In the genomic region with DNA sequence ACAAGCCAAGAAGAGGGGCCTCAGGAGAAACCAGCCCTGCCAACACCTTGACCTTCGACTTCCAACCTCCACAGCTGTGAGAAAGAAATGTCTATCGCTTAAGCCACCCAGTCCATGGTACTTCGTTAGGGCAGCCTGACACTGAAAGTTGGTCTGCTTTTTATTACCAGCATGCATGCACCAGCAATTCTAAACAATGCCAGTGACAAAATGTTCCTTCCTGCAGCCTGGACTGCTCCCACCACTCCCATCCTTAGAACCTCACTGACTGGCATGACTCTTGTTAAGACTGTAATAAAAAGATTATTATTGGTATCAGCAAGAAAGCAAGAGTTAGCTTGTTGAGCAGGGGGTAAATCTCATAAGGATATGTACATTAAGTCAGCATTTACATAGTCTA, we compare ENCODE assay signal across 25 cellular contexts. TPM values are rescaled to one million over a fixed set of nuclear protein-coding genes. Genes with fewer than 3 reads are reported as not detected.
A peak's percentile ranks its signal among the peaks of the same experiment; 100 is the strongest.
DNase-seq lines count a peak whose midpoint lies in the region; ATAC-seq and TF ChIP-seq lines count a peak whose summit lies in the region.
"Had no signal": no experiment of that assay in that cellular context is flagged by ENCODE, and none has a peak within 500 bp of the region (broad histone marks: within the 10 kb centered on the region; RNA-seq: fewer than 3 reads in every experiment).

No MANE protein-coding gene starts in this region.

- TF ChIP-seq CTCF in endodermal cell (conservative IDR thresholded peaks at IDR 0.05) = no peak
- TF ChIP-seq CTCF in prostate gland (IDR thresholded peaks at IDR 0.05) = no peak
- no peak for TF ChIP-seq CTCF in thyroid gland (IDR thresholded peaks at IDR 0.05)

- peaks cover 10% of the 10 kb centered on the region for H3K36me3 Mint-ChIP-seq in CD4-positive, CD25-positive, alpha-beta regulatory T cell
- H3K36me3 Mint-ChIP-seq in endodermal cell (ENCODE audit: low read depth) = no peaks in the 10 kb centered on the region

- H3K4me3 Mint-ChIP-seq in CD4-positive, CD25-positive, alpha-beta regulatory T cell = no peak overlapping the region
- H3K4me3 Mint-ChIP-seq in endodermal cell = no peak overlapping the region
- H3K4me3 Mint-ChIP-seq: B cell; CD4-positive, alpha-beta memory T cell; CD8-positive, alpha-beta memory T cell had no signal

- H3K36me3 ChIP-seq in CD4-positive, CD25-positive, alpha-beta regulatory T cell (ENCODE audit: control insufficient read depth, insufficient read depth, low read length) = no peaks in the 10 kb centered on the region
- H3K36me3 ChIP-seq in endodermal cell (ENCODE audit: control insufficient read depth, insufficient read depth, low read length) (no peaks in the 10 kb centered on the region), prostate gland (no peaks in the 10 kb centered on the region), thyroid gland (no peaks in the 10 kb centered on the region)
- H3K36me3 ChIP-seq: BLaER1 treated with 17β-estradiol and CSF1 and Interleukin-3, amounts not matched to agents 10 nM and 100 nM had no signal

- H3K9me3 ChIP-seq in CD4-positive, CD25-positive, alpha-beta regulatory T cell (ENCODE audit: control insufficient read depth in 2 of 2, low read length in 2 of 2) = no peaks in the 10 kb centered on the region
- H3K9me3 ChIP-seq in endodermal cell (ENCODE audit: control insufficient read depth, low read length) = no peaks in the 10 kb centered on the region
- H3K9me3 ChIP-seq in prostate gland = no peaks in the 10 kb centered on the region
- no peaks in the 10 kb centered on the region for H3K9me3 ChIP-seq in thyroid gland
- H3K9me3 ChIP-seq: A549 had no signal

- H3K27me3 ChIP-seq in CD4-positive, CD25-positive, alpha-beta regulatory T cell (ENCODE audit: control insufficient read depth, insufficient read depth, low read length) = no peaks in the 10 kb centered on the region
- no peaks in the 10 kb centered on the region for H3K27me3 ChIP-seq in endodermal cell (ENCODE audit: control insufficient read depth, insufficient read depth, low read length, poor library complexity, severe bottlenecking)
- H3K27me3 ChIP-seq in prostate gland (replicated peaks; ENCODE audit: insufficient read depth) = no peaks in the 10 kb centered on the region
- H3K27me3 ChIP-seq in thyroid gland = no peaks in the 10 kb centered on the region
- H3K27me3 ChIP-seq: BLaER1 treated with 17β-estradiol and CSF1 and Interleukin-3, amounts not matched to agents 10 nM and 100 nM had no signal

- H3K27me3 Mint-ChIP-seq in CD4-positive, CD25-positive, alpha-beta regulatory T cell = peaks cover 5% of the 10 kb centered on the region
- peaks cover 2% of the 10 kb centered on the region for H3K27me3 Mint-ChIP-seq in endodermal cell (ENCODE audit: insufficient read depth)

- H3K4me1 ChIP-seq in CD4-positive, CD25-positive, alpha-beta regulatory T cell (ENCODE audit: control insufficient read depth, insufficient read depth, low read length, poor library complexity, severe bottlenecking) = no peaks in the 10 kb centered on the region
- no peaks in the 10 kb centered on the region for H3K4me1 ChIP-seq in endodermal cell (ENCODE audit: control insufficient read depth, insufficient read depth, low read length)
- no peaks in the 10 kb centered on the region for H3K4me1 ChIP-seq in prostate gland (replicated peaks)
- peaks cover 38 to 45% of the 10 kb centered on the region in 2 donors for H3K4me1 ChIP-seq in thyroid gland
- H3K4me1 ChIP-seq: A549 had no signal

- intact Hi-C loops in prostate gland (cut with DNase I) (no loop called here), thyroid gland (cut with DNase I) (no loop called here)

- no peaks in the 10 kb centered on the region for H3K4me1 Mint-ChIP-seq in CD4-positive, CD25-positive, alpha-beta regulatory T cell
- no peaks in the 10 kb centered on the region for H3K4me1 Mint-ChIP-seq in endodermal cell
- H3K4me1 Mint-ChIP-seq: B cell; CD8-positive, alpha-beta memory T cell had no signal

- H3K27ac ChIP-seq in CD4-positive, CD25-positive, alpha-beta regulatory T cell (ENCODE audit: insufficient read depth, low read length, poor library complexity, severe bottlenecking) = no peak overlapping the region
- H3K27ac ChIP-seq in endodermal cell (ENCODE audit: low read depth, low read length) (no peak overlapping the region), prostate gland (peak overlapping the region in 1 of 2 donors; percentile 45), thyroid gland (peak overlapping the region; percentile 41 to 90 (median 83))
- H3K27ac ChIP-seq: 22Rv1; A549; BLaER1 treated with 17β-estradiol and CSF1 and Interleukin-3, amounts not matched to agents 10 nM and 100 nM; C4-2B had no signal

- peaks cover 0 to 2% (median 0%) of the 10 kb centered on the region in 7 donors for H3K9me3 Mint-ChIP-seq in CD4-positive, CD25-positive, alpha-beta regulatory T cell
- no peaks in the 10 kb centered on the region for H3K9me3 Mint-ChIP-seq in endodermal cell
- H3K9me3 Mint-ChIP-seq: CD4-positive, alpha-beta memory T cell; CD8-positive, alpha-beta memory T cell had no signal

- no peak overlapping the region for H3K9ac ChIP-seq in endodermal cell (ENCODE audit: extremely low read depth, low read length, poor library complexity, severe bottlenecking)
- H3K9ac ChIP-seq: BLaER1 treated with 17β-estradiol and CSF1 and Interleukin-3, amounts not matched to agents 10 nM and 100 nM had no signal

- no peak overlapping the region for H3K4me3 ChIP-seq in CD4-positive, CD25-positive, alpha-beta regulatory T cell (ENCODE audit: low read depth, low read length)
- H3K4me3 ChIP-seq in endodermal cell (ENCODE audit: low read length) (no peak overlapping the region), prostate gland (no peak overlapping the region), thyroid gland (replicated peaks in 1 of 3) (no peak overlapping the region)
- H3K4me3 ChIP-seq: A549; BLaER1 treated with 17β-estradiol and CSF1 and Interleukin-3, amounts not matched to agents 10 nM and 100 nM; GM12878 had no signal

- no peak for ATAC-seq in CD4-positive, CD25-positive, alpha-beta regulatory T cell (ENCODE audit: low read depth in 2 of 2)
- no peak for ATAC-seq in HG03196 (IDR thresholded peaks at IDR 0.05; ENCODE audit: unreplicated experiment)
- ATAC-seq in GM18907 (IDR thresholded peaks at IDR 0.05; ENCODE audit: unreplicated experiment) = no peak
- ATAC-seq: A549, GM12878 had no signal

- no peak for DNase-seq in CD4-positive, CD25-positive, alpha-beta regulatory T cell
- DNase-seq in endodermal cell (peak; percentile 12), prostate gland (ENCODE audit: low spot score) (peak; percentile 20), thyroid gland (no peak), NCI-H1417 (lab: John Stamatoyannopoulos, UW) (no peak), hepatic stellate cell (ENCODE audit: low spot score) (no peak)
- DNase-seq: AML-193; CD4-positive, alpha-beta memory T cell; CD8-positive, alpha-beta memory T cell; COR-L47; DMS 273 treated with DMSO at 0.1 percent for 48 hours; DMS153; DMS53; DMS79; DND-41; EL; GDM1 had no signal

- TF ChIP-seq POLR2A in prostate gland (IDR thresholded peaks at IDR 0.05) (no peak), thyroid gland (IDR thresholded peaks at IDR 0.05) (no peak)

- WGBS in endodermal cell (ENCODE audit: insufficient coverage in 1 of 2, insufficient read length in 1 of 2), 2 experiments = 93% methylated on average over 3 of the region's 3 CpGs
- WGBS in prostate gland = 71% methylated on average over 3 of the region's 3 CpGs
- 87% methylated on average over 3 of the region's 3 CpGs for WGBS in thyroid gland, 2 donors

- H3K27ac Mint-ChIP-seq in CD4-positive, CD25-positive, alpha-beta regulatory T cell = peak overlapping the region in 2 of 3 donors; percentile 40 to 46
- H3K27ac Mint-ChIP-seq in endodermal cell = no peak overlapping the region
- H3K27ac Mint-ChIP-seq: B cell; CD4-positive, alpha-beta memory T cell; CD8-positive, alpha-beta memory T cell had no signal

RNA-seq across cellular contexts. Expression of a gene that starts 33.6 kb away (rescaled TPM):
- 6.3 TPM for total RNA-seq in CD4-positive, CD25-positive, alpha-beta regulatory T cell
- polyA plus RNA-seq in CD4-positive, CD25-positive, alpha-beta regulatory T cell = 10 to 100 TPM in 3 of 4 donors, 1 to 10 TPM in 1; 6.3 to 15.5 (median 12.2) TPM
- total RNA-seq in endodermal cell = 10 to 100 TPM; 26.8 to 28.6 TPM
- 22.7 TPM for polyA plus RNA-seq in endodermal cell (2013, experiment 1 of 2)
- 18.5 TPM for polyA plus RNA-seq in endodermal cell (2013, experiment 2 of 2)
- total RNA-seq in prostate gland = 10 to 100 TPM; 17.6 to 24.6 TPM
- 10 to 100 TPM in 3 of 4 donors, 1 to 10 TPM in 1; 6.2 to 24.3 (median 14.1) TPM for total RNA-seq in thyroid gland

RNA-seq across cellular contexts. Expression of a gene that starts 47.2 kb away (rescaled TPM):
- total RNA-seq in CD4-positive, CD25-positive, alpha-beta regulatory T cell = 113 TPM
- polyA plus RNA-seq in CD4-positive, CD25-positive, alpha-beta regulatory T cell = 100 to 1,000 TPM in 2 of 4 donors, 10 to 100 TPM in 2; 75.2 to 115 (median 103) TPM
- total RNA-seq in endodermal cell (10 to 100 TPM; 52.6 to 69.8 TPM), prostate gland (10 to 100 TPM; 23.7 to 65.3 TPM), thyroid gland (100 to 1,000 TPM in 2 of 4 donors, 10 to 100 TPM in 2; 79.1 to 131 (median 114) TPM)
- 36.4 TPM for polyA plus RNA-seq in endodermal cell (2013, experiment 1 of 2)
- polyA plus RNA-seq in endodermal cell (2013, experiment 2 of 2) = 22.5 TPM

Comparison
In these comparisons a context has a peak if more than half of its experiments do, and no peak if none do; other contexts are left out.
1. DNase-seq: peak in endodermal cell (single experiment) and prostate gland (single experiment); none in CD4-positive, CD25-positive, alpha-beta regulatory T cell (0 of 3), thyroid gland (0 of 2), NCI-H1417 (0 of 3) and hepatic stellate cell (single experiment).
2. H3K27ac ChIP-seq: peak in thyroid gland (3 of 3); none in CD4-positive, CD25-positive, alpha-beta regulatory T cell (single experiment) and endodermal cell (single experiment).